Comparison of ENCODE assay signal across 8 cellular contexts in the genomic region with DNA sequence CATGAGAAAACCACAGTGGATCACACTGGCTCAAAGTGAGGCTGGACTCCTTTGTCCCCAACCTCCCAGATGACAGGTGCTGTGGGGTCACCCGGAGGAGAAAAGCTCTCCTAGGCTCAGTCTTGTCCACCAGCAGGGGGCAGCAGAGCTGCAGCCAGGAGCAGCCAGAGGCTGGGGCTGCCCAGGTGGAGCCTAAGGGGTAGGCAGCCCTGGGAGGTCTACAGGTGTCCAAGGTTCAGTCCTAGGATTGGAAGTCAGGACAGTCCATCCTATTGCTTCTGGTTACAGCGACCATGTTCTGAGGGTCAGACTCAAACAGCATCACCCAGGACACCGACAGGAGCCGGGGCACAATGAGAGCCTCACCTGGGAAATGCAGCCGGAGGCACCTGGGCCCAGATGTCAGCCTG.
A peak's percentile ranks its signal among the peaks of the same experiment; 100 is the strongest.
DNase-seq lines count a peak whose midpoint lies in the region; ATAC-seq and TF ChIP-seq lines count a peak whose summit lies in the region.

No MANE protein-coding gene starts in this region.

- no peaks in the 10 kb centered on the region for H3K36me3 Mint-ChIP-seq in T-cell

- peaks cover 37 to 66% (median 59%) of the 10 kb centered on the region in 3 donors for H3K4me1 Mint-ChIP-seq in T-cell

- POLR2A ChIA-PET in T-cell (lab: Charles Lee) = interaction anchor here in 1 of 2 donors (0.7 kb wide), 1 partner anchor 57 kb away, joined by 3 read pairs; no protein-coding TSS in a partner anchor

- CTCF ChIA-PET in T-cell (lab: Charles Lee) = interaction anchor here (0.6 to 3.3 kb wide), 26 partner anchors 10 to 74 kb away, joined by 3 to 43 read pairs (median 5); no protein-coding TSS in a partner anchor

- peak; percentile 85 to 93 (median 85) for ATAC-seq in T-cell (replicated peaks in 1 of 4)
- peak; percentile 93 for ATAC-seq in left lobe of liver
- no peak for ATAC-seq in GM21723 (IDR thresholded peaks at IDR 0.05; ENCODE audit: unreplicated experiment)

- in situ Hi-C loops in astrocyte of the cerebellum (cut with HindIII; ENCODE audit: low sequenced_read_pairs) = no loop called here

- peak overlapping the region in 1 of 3 donors; percentile 40 for H3K4me3 Mint-ChIP-seq in T-cell

- DNase-seq in DMS 273 (lab: John Stamatoyannopoulos, UW; ENCODE audit: unreplicated experiment) (peak; percentile 47), DMS 273 treated with DMSO at 0.1 percent for 48 hours (lab: John Stamatoyannopoulos, UW) (no peak), T-cell (peak in 30 of 34 experiments; percentile 31 to 80 (median 67)), astrocyte of the cerebellum (ENCODE audit: low read depth) (no peak), left lobe of liver (ENCODE audit: low spot score) (peak; percentile 72), cerebellar nuclear complex (lab: John Stamatoyannopoulos, UW) (no peak)
- peak; percentile 24 to 26 for DNase-seq in stimulated activated CD8-positive, alpha-beta memory T cell treated with anti-CD3 and anti-CD28 coated beads, Interleukin-15, amount 100 ng/mL, for 48 hours (ENCODE audit: low read depth in 2 of 2)

- no peaks in the 10 kb centered on the region for H3K9me3 Mint-ChIP-seq in T-cell

- peak; percentile 72 for TF ChIP-seq CTCF in astrocyte of the cerebellum (IDR thresholded peaks at IDR 0.05; ENCODE audit: low read depth, low read length, missing control alignments)

- no peak overlapping the region for H3K4me3 ChIP-seq in astrocyte of the cerebellum (ENCODE audit: low read depth, low read length)

- H3K27ac Mint-ChIP-seq in T-cell = peak overlapping the region; percentile 50 to 70

- H3K27me3 Mint-ChIP-seq in T-cell = no peaks in the 10 kb centered on the region

Comparison
In these comparisons a context has a peak if more than half of its experiments do, and no peak if none do; other contexts are left out.
1. DNase-seq: peak in DMS 273 (single experiment), T-cell (30 of 34), left lobe of liver (single experiment) and stimulated activated CD8-positive, alpha-beta memory T cell treated with anti-CD3 and anti-CD28 coated beads, Interleukin-15, amount 100 ng/mL, for 48 hours (2 of 2); none in DMS 273 treated with DMSO at 0.1 percent for 48 hours (single experiment), astrocyte of the cerebellum (single experiment) and cerebellar nuclear complex (0 of 2).